19 cellular contexts compared by ENCODE assay signal in the genomic region with DNA sequence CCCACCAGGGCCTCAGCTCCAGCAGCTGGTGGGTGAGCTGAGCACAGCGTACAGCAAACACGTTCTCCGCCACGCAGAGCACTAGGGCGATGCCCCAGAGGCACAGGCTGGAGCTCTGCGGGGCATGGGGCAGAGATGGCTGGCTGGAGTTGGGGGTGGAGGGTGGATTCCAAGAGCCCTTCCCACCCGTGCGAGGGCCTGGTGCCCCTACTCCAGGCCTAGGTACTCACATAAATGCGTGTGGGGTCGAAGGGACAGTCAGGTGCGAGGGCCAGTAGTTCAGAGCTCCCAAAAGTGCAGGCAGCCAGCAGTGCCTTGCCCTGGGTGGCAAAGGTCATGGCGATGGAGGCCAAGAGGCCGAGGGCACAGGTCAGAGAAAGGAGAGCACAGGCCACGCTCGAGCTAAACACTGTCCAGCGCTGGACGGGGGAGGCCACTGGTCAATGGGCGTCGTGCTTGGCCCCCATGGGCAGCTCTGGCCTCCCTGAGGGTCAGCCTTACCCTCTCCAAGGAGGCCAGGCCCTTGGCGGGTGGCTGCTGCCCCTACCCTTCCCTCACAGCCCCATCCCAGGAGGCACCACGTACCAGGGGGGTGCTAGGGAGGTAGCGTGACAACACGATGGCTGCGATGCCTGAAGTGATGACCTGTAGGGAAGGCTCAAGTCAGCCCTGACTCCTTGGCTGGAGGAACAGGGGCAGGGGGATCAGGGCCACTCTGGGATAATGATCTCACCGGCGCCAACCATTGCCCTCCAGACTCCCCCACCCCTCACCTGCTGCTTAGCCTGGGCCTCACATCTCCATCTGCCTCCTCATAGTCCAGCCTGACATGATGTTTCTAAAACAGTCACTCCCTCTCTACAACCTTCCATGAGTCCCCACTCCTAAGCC. TPM values are rescaled to one million over a fixed set of nuclear protein-coding genes. Genes with fewer than 3 reads are reported as not detected.
DNase-seq lines count a peak whose midpoint lies in the region; ATAC-seq, FAIRE-seq and TF ChIP-seq lines count a peak whose summit lies in the region.
"Had no signal": no experiment of that assay in that cellular context is flagged by ENCODE, and none has a peak within 500 bp of the region (broad histone marks: within the 10 kb centered on the region; RNA-seq: fewer than 3 reads in every experiment).

No MANE protein-coding gene starts in this region.

- TF ChIP-seq EP300 in K562 (IDR thresholded peaks at IDR 0.05; ENCODE audit: low read length): no peak

- 33% methylated on average over 26 of the region's 26 CpGs for WGBS in K562 (ENCODE audit: insufficient coverage, low coverage, missing lambda C conversion rate)

- POLR2A ChIA-PET in activated naive CD8-positive, alpha-beta T cell treated with anti-CD3 and anti-CD28 coated beads, Interleukin-2, amount 10 ng/mL, durations not matched to agents 7 days and 5 days (lab: Charles Lee): no interaction called here
- POLR2A ChIA-PET in K562 (lab: Yijun Ruan, JAX): interaction anchor here (2.6 kb wide), 1 partner anchor 11 kb away, joined by 12 read pairs; no protein-coding TSS in a partner anchor

- no peak for TF ChIP-seq RAD21 in K562 (CRISPR knock-in tag; conservative IDR thresholded peaks at IDR 0.05 in 1 of 2, IDR thresholded peaks at IDR 0.05 in 1 of 2)

- TF ChIP-seq POLR2A in K562 (conservative IDR thresholded peaks at IDR 0.05): no peak

- DNase-seq in activated naive CD8-positive, alpha-beta T cell treated with anti-CD3 and anti-CD28 coated beads, Interleukin-2, amount 10 ng/mL, durations not matched to agents 7 days and 5 days: peak; percentile 27
- no peak for DNase-seq in activated naive CD8-positive, alpha-beta T cell treated with anti-CD3 and anti-CD28 coated beads, Interleukin-2, amount 50 U/mL, for 24 hours
- DNase-seq in K562 (ENCODE audit: extremely low read depth in 1 of 4, low spot score in 3 of 4): no peak
- peak; percentile 58 for DNase-seq in upper lobe of right lung
- DNase-seq in stimulated activated effector memory CD8-positive, alpha-beta T cell treated with anti-CD3 and anti-CD28 coated beads, Interleukin-12 subunit alpha, Interleukin-12 subunit beta, amount 100 ng/mL, for 72 hours (ENCODE audit: low spot score in 2 of 2): no peak
- DNase-seq in NCI-H774 (lab: John Stamatoyannopoulos, UW): no peak
- DNase-seq: COR-L47, DMS153, Karpas-422, MM.1S, NCI-H1105 treated with DMSO at 0.1 percent for 48 hours, NCI-H187 treated with DMSO at 0.1 percent for 48 hours, NCI-H446, PC-3 had no signal

- H3K27me3 Mint-ChIP-seq in activated naive CD8-positive, alpha-beta T cell treated with anti-CD3 and anti-CD28 coated beads, Interleukin-2, amount 10 ng/mL, durations not matched to agents 7 days and 5 days: peaks cover 69% of the 10 kb centered on the region
- peaks cover 46% of the 10 kb centered on the region for H3K27me3 Mint-ChIP-seq in activated naive CD8-positive, alpha-beta T cell treated with anti-CD3 and anti-CD28 coated beads, Interleukin-2, amount 50 U/mL, for 24 hours
- H3K27me3 Mint-ChIP-seq in nephron (ENCODE audit: low read depth): peaks cover 60% of the 10 kb centered on the region

- peaks cover 7 to 19% of the 10 kb centered on the region in 2 experiments; a peak in 4 of 5 replicates for H3K4me1 ChIP-seq in K562 (replicated peaks in 1 of 2; ENCODE audit: control insufficient read depth in 2 of 2, insufficient read depth in 2 of 2, low read length in 2 of 2)
- H3K4me1 ChIP-seq in upper lobe of right lung: peaks cover 6% of the 10 kb centered on the region

- H3K27ac Mint-ChIP-seq in activated naive CD8-positive, alpha-beta T cell treated with anti-CD3 and anti-CD28 coated beads, Interleukin-2, amount 10 ng/mL, durations not matched to agents 7 days and 5 days: no peak overlapping the region
- H3K27ac Mint-ChIP-seq in activated naive CD8-positive, alpha-beta T cell treated with anti-CD3 and anti-CD28 coated beads, Interleukin-2, amount 50 U/mL, for 24 hours: no peak overlapping the region
- peak overlapping the region in 1 of 3 experiments; percentile 16 for H3K27ac Mint-ChIP-seq in nephron
- H3K27ac Mint-ChIP-seq in stimulated activated effector memory CD8-positive, alpha-beta T cell treated with anti-CD3 and anti-CD28 coated beads, Interleukin-12 subunit alpha, Interleukin-12 subunit beta, amount 100 ng/mL, for 72 hours: no peak overlapping the region

- H3K9ac ChIP-seq in K562 (ENCODE audit: insufficient read depth in 1 of 2, low read depth in 2 of 2, low read length in 2 of 2): no peak overlapping the region

- H3K9me3 ChIP-seq in K562 (replicated peaks; ENCODE audit: control insufficient read depth, insufficient read depth, low read depth, low read length) (no peaks in the 10 kb centered on the region), upper lobe of right lung (no peaks in the 10 kb centered on the region)

- H3K36me3 ChIP-seq in K562 (ENCODE audit: control insufficient read depth, insufficient read depth, low read length): no peaks in the 10 kb centered on the region
- H3K36me3 ChIP-seq in upper lobe of right lung: no peaks in the 10 kb centered on the region

- no peaks in the 10 kb centered on the region for H3K9me1 ChIP-seq in K562 (ENCODE audit: control insufficient read depth, insufficient read depth, low read length)

- TF ChIP-seq CTCF in K562 (IDR thresholded peaks at IDR 0.05 in 2 of 3, conservative IDR thresholded peaks at IDR 0.05 in 1 of 3; ENCODE audit: insufficient read depth in 2 of 3, low read depth in 1 of 3, low read length in 3 of 3) (no peak), nephron (IDR thresholded peaks at IDR 0.05; ENCODE audit: unreplicated experiment in 3 of 3) (no peak), upper lobe of right lung (IDR thresholded peaks at IDR 0.05) (no peak)

- H3K4me1 Mint-ChIP-seq in activated naive CD8-positive, alpha-beta T cell treated with anti-CD3 and anti-CD28 coated beads, Interleukin-2, amount 10 ng/mL, durations not matched to agents 7 days and 5 days: peaks cover 3% of the 10 kb centered on the region
- peaks cover 3% of the 10 kb centered on the region for H3K4me1 Mint-ChIP-seq in activated naive CD8-positive, alpha-beta T cell treated with anti-CD3 and anti-CD28 coated beads, Interleukin-2, amount 50 U/mL, for 24 hours
- H3K4me1 Mint-ChIP-seq in nephron: peaks cover 14% of the 10 kb centered on the region
- peaks cover 10% of the 10 kb centered on the region for H3K4me1 Mint-ChIP-seq in stimulated activated effector memory CD8-positive, alpha-beta T cell treated with anti-CD3 and anti-CD28 coated beads, Interleukin-12 subunit alpha, Interleukin-12 subunit beta, amount 100 ng/mL, for 72 hours

- H3K4me2 ChIP-seq in K562 (ENCODE audit: insufficient read depth, low read length): no peak overlapping the region

- no peaks in the 10 kb centered on the region for H3K9me3 Mint-ChIP-seq in activated naive CD8-positive, alpha-beta T cell treated with anti-CD3 and anti-CD28 coated beads, Interleukin-2, amount 10 ng/mL, durations not matched to agents 7 days and 5 days
- H3K9me3 Mint-ChIP-seq in activated naive CD8-positive, alpha-beta T cell treated with anti-CD3 and anti-CD28 coated beads, Interleukin-2, amount 50 U/mL, for 24 hours: no peaks in the 10 kb centered on the region
- no peaks in the 10 kb centered on the region for H3K9me3 Mint-ChIP-seq in nephron
- H3K9me3 Mint-ChIP-seq in stimulated activated effector memory CD8-positive, alpha-beta T cell treated with anti-CD3 and anti-CD28 coated beads, Interleukin-12 subunit alpha, Interleukin-12 subunit beta, amount 100 ng/mL, for 72 hours: no peaks in the 10 kb centered on the region

- no TSS peak for BruUV-seq in K562 (replicated peaks; lab: Mats Ljungman, UMichigan)

- H3K36me3 Mint-ChIP-seq in activated naive CD8-positive, alpha-beta T cell treated with anti-CD3 and anti-CD28 coated beads, Interleukin-2, amount 10 ng/mL, durations not matched to agents 7 days and 5 days: peaks cover 2% of the 10 kb centered on the region
- H3K36me3 Mint-ChIP-seq in activated naive CD8-positive, alpha-beta T cell treated with anti-CD3 and anti-CD28 coated beads, Interleukin-2, amount 50 U/mL, for 24 hours (ENCODE audit: low read depth): no peaks in the 10 kb centered on the region
- no peaks in the 10 kb centered on the region for H3K36me3 Mint-ChIP-seq in nephron (ENCODE audit: low read depth)
- H3K36me3 Mint-ChIP-seq in stimulated activated effector memory CD8-positive, alpha-beta T cell treated with anti-CD3 and anti-CD28 coated beads, Interleukin-12 subunit alpha, Interleukin-12 subunit beta, amount 100 ng/mL, for 72 hours: no peaks in the 10 kb centered on the region

- intact Hi-C loops in K562 (cut with micrococcal nuclease) (no loop called here), upper lobe of right lung (cut with DNase I) (no loop called here)

- H3K27me3 ChIP-seq in K562 (ENCODE audit: control insufficient read depth in 2 of 2, insufficient read depth in 2 of 2, low read length in 2 of 2) (peaks cover 3 to 73% of the 10 kb centered on the region in 2 experiments; a peak in 4 of 5 replicates), upper lobe of right lung (peaks cover 21% of the 10 kb centered on the region)

- no peak for ATAC-seq in activated naive CD8-positive, alpha-beta T cell treated with anti-CD3 and anti-CD28 coated beads, Interleukin-2, amount 10 ng/mL, durations not matched to agents 7 days and 5 days (ENCODE audit: low read depth)
- no peak for ATAC-seq in activated naive CD8-positive, alpha-beta T cell treated with anti-CD3 and anti-CD28 coated beads, Interleukin-2, amount 50 U/mL, for 24 hours
- ATAC-seq in K562: no peak
- ATAC-seq in upper lobe of right lung: no peak
- ATAC-seq in stimulated activated effector memory CD8-positive, alpha-beta T cell treated with anti-CD3 and anti-CD28 coated beads, Interleukin-12 subunit alpha, Interleukin-12 subunit beta, amount 100 ng/mL, for 72 hours: no peak
- ATAC-seq in HG03571 (IDR thresholded peaks at IDR 0.05; ENCODE audit: unreplicated experiment): no peak
- ATAC-seq: PC-3 had no signal

- FAIRE-seq in K562 (lab: Jason Lieb, UNC): no peak
- FAIRE-seq: A204.1 had no signal

- H3K27ac ChIP-seq in K562 (ENCODE audit: extremely low read depth, low read depth, low read length): no peak overlapping the region
- no peak overlapping the region for H3K27ac ChIP-seq in upper lobe of right lung

- H4K20me1 ChIP-seq in K562 (replicated peaks; ENCODE audit: control insufficient read depth, insufficient read depth, low read length): peaks cover 35% of the 10 kb centered on the region

- no peak overlapping the region for H2AFZ ChIP-seq in K562 (ENCODE audit: low read depth, low read length)

- CTCF ChIA-PET in K562 (lab: Yijun Ruan, JAX; ENCODE audit: low intra/inter-chr PET ratio): no interaction called here

- in situ Hi-C loops in K562 (cut with MboI): loop anchor here (25.0 kb wide), 1 partner anchor 717 kb away; no protein-coding TSS in a partner anchor

- H3K4me3 Mint-ChIP-seq in activated naive CD8-positive, alpha-beta T cell treated with anti-CD3 and anti-CD28 coated beads, Interleukin-2, amount 10 ng/mL, durations not matched to agents 7 days and 5 days: no peak overlapping the region
- no peak overlapping the region for H3K4me3 Mint-ChIP-seq in activated naive CD8-positive, alpha-beta T cell treated with anti-CD3 and anti-CD28 coated beads, Interleukin-2, amount 50 U/mL, for 24 hours
- H3K4me3 Mint-ChIP-seq in nephron: peak overlapping the region; percentile 4 to 58 (median 37)
- H3K4me3 Mint-ChIP-seq in stimulated activated effector memory CD8-positive, alpha-beta T cell treated with anti-CD3 and anti-CD28 coated beads, Interleukin-12 subunit alpha, Interleukin-12 subunit beta, amount 100 ng/mL, for 72 hours: no peak overlapping the region

- no peak overlapping the region for H3K4me3 ChIP-seq in K562
- no peak overlapping the region for H3K4me3 ChIP-seq in upper lobe of right lung

- no peaks in the 10 kb centered on the region for H3K79me2 ChIP-seq in K562 (ENCODE audit: control insufficient read depth, insufficient read depth, low read length)

RNA-seq across cellular contexts. Expression of a gene that starts 5.6 kb away (rescaled TPM):
- not detected for total RNA-seq in activated naive CD8-positive, alpha-beta T cell treated with anti-CD3 and anti-CD28 coated beads, Interleukin-2, amount 10 ng/mL, durations not matched to agents 7 days and 5 days
- 2.4 and 10.2 TPM in 2 replicates for total RNA-seq in K562 (2011; cell fraction: chromatin; rRNA removed; ENCODE audit: low replicate concordance)
- total RNA-seq in K562 (2011; cell fraction: nucleolus; rRNA removed): 19.3 and 19.7 TPM in 2 replicates
- total RNA-seq in K562 (2011; cell fraction: nucleoplasm; rRNA removed): 14.0 and 21.6 TPM in 2 replicates
- 12.8 and 14.5 TPM in 2 replicates for total RNA-seq in K562 (2014; rRNA removed)
- total RNA-seq in K562 (2014; rRNA removed; fragmentation: Illumina TruSeq; extraction: Trizol): 1.2 and 2.1 TPM in 2 replicates
- total RNA-seq in K562 (2015; rRNA removed; fragmentation: Illumina TruSeq; extraction: Trizol): 3.8 TPM in 2 replicates
- 13.1 and 15.1 TPM in 2 replicates for total RNA-seq in K562 (2021)
- polyA plus RNA-seq in K562 (2011; rRNA removed): 16.2 and 31.0 TPM in 2 replicates
- 75.0 and 104 TPM in 2 replicates for polyA plus RNA-seq in K562 (2011; cell fraction: cytosol; rRNA removed)
- 24.7 and 26.3 TPM in 2 replicates for polyA plus RNA-seq in K562 (2011; cell fraction: nucleus; rRNA removed)
- 26.4 and 45.9 TPM in 2 replicates for polyA plus RNA-seq in K562 (2012)
- 8.2 and 11.8 TPM in 2 replicates for polyA plus RNA-seq in K562 (2014; fragmentation: Illumina TruSeq; extraction: Trizol)
- polyA plus RNA-seq in K562 (2014; fragmentation: Nextera tagmentation; extraction: Ambion mirVana): 1 to 10 TPM in 1 of 2 experiments, under 1 TPM in 1; 1.00 to 1.7 TPM
- 9.8 and 13.3 TPM in 2 replicates for polyA plus RNA-seq in K562 (2014; rRNA removed)
- polyA minus RNA-seq in K562 (2011; rRNA and poly(A)+ RNA removed): 5.4 and 6.5 TPM in 2 replicates
- polyA minus RNA-seq in K562 (2011; cell fraction: cytosol; rRNA and poly(A)+ RNA removed): 8.6 and 15.1 TPM in 2 replicates
- 4.2 TPM in 2 replicates for polyA minus RNA-seq in K562 (2011; cell fraction: nucleus; rRNA and poly(A)+ RNA removed)
- 41.9 TPM for total RNA-seq in upper lobe of right lung
- polyA plus RNA-seq: CD14-positive monocyte had no signal

RNA-seq across cellular contexts. Expression of a gene that starts 9.3 kb away (rescaled TPM):
- under 1 TPM in 1 of 2 experiments, not detected in 1; 0.40 TPM for total RNA-seq in activated naive CD8-positive, alpha-beta T cell treated with anti-CD3 and anti-CD28 coated beads, Interleukin-2, amount 10 ng/mL, durations not matched to agents 7 days and 5 days
- not detected in 2 replicates for total RNA-seq in K562 (2011; cell fraction: chromatin; rRNA removed; ENCODE audit: low replicate concordance)
- total RNA-seq in K562 (2011; cell fraction: nucleolus; rRNA removed): not detected in 2 replicates
- total RNA-seq in K562 (2011; cell fraction: nucleoplasm; rRNA removed): not detected in 2 replicates
- not detected in 2 replicates for total RNA-seq in K562 (2014; rRNA removed)
- not detected in 2 replicates for total RNA-seq in K562 (2014; rRNA removed; fragmentation: Illumina TruSeq; extraction: Trizol)
- not detected in 2 replicates for total RNA-seq in K562 (2015; rRNA removed; fragmentation: Illumina TruSeq; extraction: Trizol)
- total RNA-seq in K562 (2021): not detected in 2 replicates
- not detected in 2 replicates for polyA plus RNA-seq in K562 (2011; rRNA removed)
- polyA plus RNA-seq in K562 (2011; cell fraction: cytosol; rRNA removed): not detected in 2 replicates
- not detected in 2 replicates for polyA plus RNA-seq in K562 (2011; cell fraction: nucleus; rRNA removed)
- polyA plus RNA-seq in K562 (2012): 0.22 and 0.44 TPM in 2 replicates
- polyA plus RNA-seq in K562 (2014; fragmentation: Illumina TruSeq; extraction: Trizol): not detected in 2 replicates
- not detected for polyA plus RNA-seq in K562 (2014; fragmentation: Nextera tagmentation; extraction: Ambion mirVana)
- polyA plus RNA-seq in K562 (2014; rRNA removed): not detected in 2 replicates
- not detected in 2 replicates for polyA minus RNA-seq in K562 (2011; rRNA and poly(A)+ RNA removed)
- polyA minus RNA-seq in K562 (2011; cell fraction: cytosol; rRNA and poly(A)+ RNA removed): not detected in 2 replicates
- polyA minus RNA-seq in K562 (2011; cell fraction: nucleus; rRNA and poly(A)+ RNA removed): not detected in 2 replicates
- not detected for total RNA-seq in upper lobe of right lung
- total RNA-seq: H4, PC-3 had no signal
- polyA plus RNA-seq: CD14-positive monocyte had no signal

RNA-seq across cellular contexts. Expression of a gene that starts 24.9 kb away (rescaled TPM):
- not detected for total RNA-seq in activated naive CD8-positive, alpha-beta T cell treated with anti-CD3 and anti-CD28 coated beads, Interleukin-2, amount 10 ng/mL, durations not matched to agents 7 days and 5 days
- 1.1 and 2.3 TPM in 2 replicates for total RNA-seq in K562 (2011; cell fraction: chromatin; rRNA removed; ENCODE audit: low replicate concordance)
- total RNA-seq in K562 (2011; cell fraction: nucleolus; rRNA removed): 1.3 and 2.0 TPM in 2 replicates
- 0.59 and 1.1 TPM in 2 replicates for total RNA-seq in K562 (2011; cell fraction: nucleoplasm; rRNA removed)
- 0.14 and 0.61 TPM in 2 replicates for total RNA-seq in K562 (2014; rRNA removed)
- total RNA-seq in K562 (2014; rRNA removed; fragmentation: Illumina TruSeq; extraction: Trizol): 0.25 and 0.48 TPM in 2 replicates
- 0.22 and 0.41 TPM in 2 replicates for total RNA-seq in K562 (2015; rRNA removed; fragmentation: Illumina TruSeq; extraction: Trizol)
- total RNA-seq in K562 (2021): 0.38 and 0.56 TPM in 2 replicates
- 2.1 and 2.5 TPM in 2 replicates for polyA plus RNA-seq in K562 (2011; rRNA removed)
- 1.3 and 1.6 TPM in 2 replicates for polyA plus RNA-seq in K562 (2011; cell fraction: cytosol; rRNA removed)
- 5.0 and 6.0 TPM in 2 replicates for polyA plus RNA-seq in K562 (2011; cell fraction: nucleus; rRNA removed)
- 0.42 and 0.81 TPM in 2 replicates for polyA plus RNA-seq in K562 (2012)
- 0.17 and 0.25 TPM in 2 replicates for polyA plus RNA-seq in K562 (2014; fragmentation: Illumina TruSeq; extraction: Trizol)
- under 1 TPM; 0.06 to 0.10 TPM for polyA plus RNA-seq in K562 (2014; fragmentation: Nextera tagmentation; extraction: Ambion mirVana)
- polyA plus RNA-seq in K562 (2014; rRNA removed): 0.12 and 0.24 TPM in 2 replicates
- polyA minus RNA-seq in K562 (2011; rRNA and poly(A)+ RNA removed): 2.6 and 3.1 TPM in 2 replicates
- polyA minus RNA-seq in K562 (2011; cell fraction: cytosol; rRNA and poly(A)+ RNA removed): 0.38 TPM in 1 of 2 replicates, not detected in the other
- 0.13 and 1.3 TPM in 2 replicates for polyA minus RNA-seq in K562 (2011; cell fraction: nucleus; rRNA and poly(A)+ RNA removed)
- 1.5 TPM for total RNA-seq in upper lobe of right lung
- polyA plus RNA-seq: CD14-positive monocyte had no signal

Comparison
In these comparisons a context has a peak if more than half of its experiments do, and no peak if none do; other contexts are left out.
1. DNase-seq: peak in activated naive CD8-positive, alpha-beta T cell treated with anti-CD3 and anti-CD28 coated beads, Interleukin-2, amount 10 ng/mL, durations not matched to agents 7 days and 5 days (single experiment) and upper lobe of right lung (single experiment); none in activated naive CD8-positive, alpha-beta T cell treated with anti-CD3 and anti-CD28 coated beads, Interleukin-2, amount 50 U/mL, for 24 hours (single experiment), K562 (0 of 4), stimulated activated effector memory CD8-positive, alpha-beta T cell treated with anti-CD3 and anti-CD28 coated beads, Interleukin-12 subunit alpha, Interleukin-12 subunit beta, amount 100 ng/mL, for 72 hours (0 of 2) and NCI-H774 (single experiment).
2. H3K4me3 Mint-ChIP-seq: peak in nephron (3 of 3); none in activated naive CD8-positive, alpha-beta T cell treated with anti-CD3 and anti-CD28 coated beads, Interleukin-2, amount 10 ng/mL, durations not matched to agents 7 days and 5 days (single experiment), activated naive CD8-positive, alpha-beta T cell treated with anti-CD3 and anti-CD28 coated beads, Interleukin-2, amount 50 U/mL, for 24 hours (single experiment) and stimulated activated effector memory CD8-positive, alpha-beta T cell treated with anti-CD3 and anti-CD28 coated beads, Interleukin-12 subunit alpha, Interleukin-12 subunit beta, amount 100 ng/mL, for 72 hours (single experiment).